8 cellular contexts compared by ENCODE assay signal in genomic region chr1:26287033-26287711, GRCh38. TPM values are rescaled to one million over a fixed set of nuclear protein-coding genes. Genes with fewer than 3 reads are reported as not detected.
A peak's percentile ranks its signal among the peaks of the same experiment; 100 is the strongest.
DNase-seq lines count a peak whose midpoint lies in the region; ATAC-seq and TF ChIP-seq lines count a peak whose summit lies in the region.

No MANE protein-coding gene starts in this region.

- H3K4me2 ChIP-seq in smooth muscle cell: no peak overlapping the region

- no peaks in the 10 kb centered on the region for H3K27me3 ChIP-seq in right atrium auricular region
- no peaks in the 10 kb centered on the region for H3K27me3 ChIP-seq in uterus
- H3K27me3 ChIP-seq in smooth muscle cell (ENCODE audit: low read depth): no peaks in the 10 kb centered on the region

- H3K4me1 ChIP-seq in right atrium auricular region: peaks cover 0 to 65% of the 10 kb centered on the region in 2 donors
- peaks cover 0 to 3% of the 10 kb centered on the region in 2 donors for H3K4me1 ChIP-seq in uterus
- H3K4me1 ChIP-seq in smooth muscle cell (ENCODE audit: low read depth): peaks cover 20% of the 10 kb centered on the region

- H4K20me1 ChIP-seq in smooth muscle cell (ENCODE audit: low read depth): peaks cover 20% of the 10 kb centered on the region

- intact Hi-C loops in activated CD4-positive, alpha-beta T cell treated with anti-CD3 and anti-CD28 coated beads, Interleukin-2, amount 10 ng/mL, durations not matched to agents 24 days and 14 days (cut with micrococcal nuclease): loop anchor here (2.0 kb wide), 1 partner anchor 78 kb away; no protein-coding TSS in a partner anchor
- intact Hi-C loops in uterus (cut with DNase I; ENCODE audit: low total_unique reads): no loop called here

- H3K36me3 Mint-ChIP-seq in activated CD4-positive, alpha-beta T cell treated with anti-CD3 and anti-CD28 coated beads, Interleukin-2, amount 10 ng/mL, durations not matched to agents 24 days and 14 days (ENCODE audit: low read depth): peaks cover 26% of the 10 kb centered on the region

- no peak overlapping the region for H3K9ac ChIP-seq in smooth muscle cell (ENCODE audit: low read depth)

- H3K27ac ChIP-seq in right atrium auricular region: peak overlapping the region; percentile 39 to 53
- H3K27ac ChIP-seq in uterus: peak overlapping the region; percentile 21 to 29
- H3K27ac ChIP-seq in smooth muscle cell (ENCODE audit: low read depth): no peak overlapping the region

- peak overlapping the region; percentile 98 for H3K27ac Mint-ChIP-seq in activated CD4-positive, alpha-beta T cell treated with anti-CD3 and anti-CD28 coated beads, Interleukin-2, amount 10 ng/mL, durations not matched to agents 24 days and 14 days

- TF ChIP-seq POLR2A in uterus (IDR thresholded peaks at IDR 0.05): no peak

- H3K79me2 ChIP-seq in smooth muscle cell (ENCODE audit: low read depth): no peaks in the 10 kb centered on the region

- H3F3A ChIP-seq in smooth muscle cell (ENCODE audit: low read depth): peaks cover 12% of the 10 kb centered on the region

- peak overlapping the region; percentile 76 for H3K4me3 Mint-ChIP-seq in activated CD4-positive, alpha-beta T cell treated with anti-CD3 and anti-CD28 coated beads, Interleukin-2, amount 10 ng/mL, durations not matched to agents 24 days and 14 days

- H3K9me3 ChIP-seq in right atrium auricular region: no peaks in the 10 kb centered on the region
- H3K9me3 ChIP-seq in uterus: no peaks in the 10 kb centered on the region
- H3K9me3 ChIP-seq in smooth muscle cell (replicated peaks; ENCODE audit: low read depth): no peaks in the 10 kb centered on the region

- H3K4me3 ChIP-seq in right atrium auricular region (no peak overlapping the region), uterus (no peak overlapping the region), smooth muscle cell (no peak overlapping the region)

- DNase-seq in activated CD4-positive, alpha-beta T cell treated with anti-CD3 and anti-CD28 coated beads, Interleukin-2, amount 10 ng/mL, durations not matched to agents 24 days and 14 days: peak; percentile 94
- no peak for DNase-seq in right atrium auricular region (ENCODE audit: low spot score)
- DNase-seq in uterus: no peak
- no peak for DNase-seq in NCI-H2196 (lab: John Stamatoyannopoulos, UW; ENCODE audit: unreplicated experiment)
- no peak for DNase-seq in NCI-H1930 (lab: John Stamatoyannopoulos, UW)
- DNase-seq in smooth muscle cell (lab: John Stamatoyannopoulos, UW; ENCODE audit: unreplicated experiment): no peak

- H2AFZ ChIP-seq in smooth muscle cell (ENCODE audit: low read depth): no peak overlapping the region

- no peaks in the 10 kb centered on the region for H3K9me3 Mint-ChIP-seq in activated CD4-positive, alpha-beta T cell treated with anti-CD3 and anti-CD28 coated beads, Interleukin-2, amount 10 ng/mL, durations not matched to agents 24 days and 14 days

- no peak for TF ChIP-seq CTCF in right atrium auricular region (IDR thresholded peaks at IDR 0.05)
- TF ChIP-seq CTCF in uterus (IDR thresholded peaks at IDR 0.05): no peak
- TF ChIP-seq CTCF in smooth muscle cell (IDR thresholded peaks at IDR 0.05; ENCODE audit: borderline replicate concordance, insufficient read depth, poor library complexity, severe bottlenecking): no peak

- H3K27me3 Mint-ChIP-seq in activated CD4-positive, alpha-beta T cell treated with anti-CD3 and anti-CD28 coated beads, Interleukin-2, amount 10 ng/mL, durations not matched to agents 24 days and 14 days: no peaks in the 10 kb centered on the region

- ATAC-seq in GM18861 (IDR thresholded peaks at IDR 0.05; ENCODE audit: unreplicated experiment) (peak; percentile 36), HG03378 (IDR thresholded peaks at IDR 0.05; ENCODE audit: unreplicated experiment) (peak; percentile 40)

- peaks cover 92% of the 10 kb centered on the region for H3K4me1 Mint-ChIP-seq in activated CD4-positive, alpha-beta T cell treated with anti-CD3 and anti-CD28 coated beads, Interleukin-2, amount 10 ng/mL, durations not matched to agents 24 days and 14 days

- 82% methylated on average over 8 of the region's 8 CpGs for WGBS in smooth muscle cell (ENCODE audit: low lambda C conversion rate)

- H3K36me3 ChIP-seq in right atrium auricular region: no peaks in the 10 kb centered on the region
- H3K36me3 ChIP-seq in uterus: no peaks in the 10 kb centered on the region
- H3K36me3 ChIP-seq in smooth muscle cell (ENCODE audit: low read depth): no peaks in the 10 kb centered on the region

RNA-seq across cellular contexts. Expression of gene SH3BGRL3, which starts 7.3 kb away (rescaled TPM):
- total RNA-seq in activated CD4-positive, alpha-beta T cell treated with anti-CD3 and anti-CD28 coated beads, Interleukin-2, amount 10 ng/mL, durations not matched to agents 24 days and 14 days: 463 and 474 TPM in 2 replicates
- 10 to 100 TPM; 24.8 to 66.0 TPM for total RNA-seq in right atrium auricular region
- total RNA-seq in uterus: 10 to 100 TPM in 3 of 4 donors, 1 to 10 TPM in 1; 5.0 to 86.6 (median 52.3) TPM
- total RNA-seq in smooth muscle cell: 162 and 241 TPM in 2 replicates
- polyA plus RNA-seq in smooth muscle cell: 1,359 and 1,367 TPM in 2 replicates

RNA-seq across cellular contexts. Expression of gene UBXN11, which starts 19.3 kb away (rescaled TPM):
- 17.1 and 19.0 TPM in 2 replicates for total RNA-seq in activated CD4-positive, alpha-beta T cell treated with anti-CD3 and anti-CD28 coated beads, Interleukin-2, amount 10 ng/mL, durations not matched to agents 24 days and 14 days
- total RNA-seq in right atrium auricular region: 1 to 10 TPM; 4.5 to 7.4 TPM
- 10 to 100 TPM in 3 of 4 donors, 1 to 10 TPM in 1; 7.4 to 36.5 (median 13.4) TPM for total RNA-seq in uterus
- 3.3 and 4.8 TPM in 2 replicates for total RNA-seq in smooth muscle cell
- polyA plus RNA-seq in smooth muscle cell: 17.7 and 20.3 TPM in 2 replicates

RNA-seq across cellular contexts. Expression of gene CD52, which starts 30.6 kb away (rescaled TPM):
- total RNA-seq in activated CD4-positive, alpha-beta T cell treated with anti-CD3 and anti-CD28 coated beads, Interleukin-2, amount 10 ng/mL, durations not matched to agents 24 days and 14 days: 295 and 297 TPM in 2 replicates
- total RNA-seq in right atrium auricular region (1 to 10 TPM; 4.9 to 5.8 TPM), uterus (1 to 10 TPM in 1 of 4 donors, not detected in 3; 7.8 TPM), smooth muscle cell (1.1 TPM in 1 of 2 replicates, not detected in the other)
- 0.39 and 1.3 TPM in 2 replicates for polyA plus RNA-seq in smooth muscle cell

RNA-seq across cellular contexts. Expression of gene CEP85, which starts 53.2 kb away (rescaled TPM):
- 39.3 and 40.8 TPM in 2 replicates for total RNA-seq in activated CD4-positive, alpha-beta T cell treated with anti-CD3 and anti-CD28 coated beads, Interleukin-2, amount 10 ng/mL, durations not matched to agents 24 days and 14 days
- total RNA-seq in right atrium auricular region (100 to 1,000 TPM in 1 of 2 donors, 10 to 100 TPM in 1; 31.2 to 104 TPM), uterus (10 to 100 TPM in 1 of 4 donors, 1 to 10 TPM in 3; 1.8 to 14.0 (median 5.3) TPM), smooth muscle cell (6.0 and 7.9 TPM in 2 replicates)
- polyA plus RNA-seq in smooth muscle cell: 3.9 and 8.0 TPM in 2 replicates

Comparison
In these comparisons a context has a peak if more than half of its experiments do, and no peak if none do; other contexts are left out.
1. RNA of gene CD52, which starts 30.6 kb away (total RNA-seq): 295 to 297 TPM in activated CD4-positive, alpha-beta T cell treated with anti-CD3 and anti-CD28 coated beads, Interleukin-2, amount 10 ng/mL, durations not matched to agents 24 days and 14 days; 4.9 to 5.8 TPM in right atrium auricular region, 7.8 TPM in uterus and 1.1 TPM in smooth muscle cell; every median in the first group is over 10 times any median in the second.